18 cellular contexts compared by ENCODE assay signal in the genomic region with DNA sequence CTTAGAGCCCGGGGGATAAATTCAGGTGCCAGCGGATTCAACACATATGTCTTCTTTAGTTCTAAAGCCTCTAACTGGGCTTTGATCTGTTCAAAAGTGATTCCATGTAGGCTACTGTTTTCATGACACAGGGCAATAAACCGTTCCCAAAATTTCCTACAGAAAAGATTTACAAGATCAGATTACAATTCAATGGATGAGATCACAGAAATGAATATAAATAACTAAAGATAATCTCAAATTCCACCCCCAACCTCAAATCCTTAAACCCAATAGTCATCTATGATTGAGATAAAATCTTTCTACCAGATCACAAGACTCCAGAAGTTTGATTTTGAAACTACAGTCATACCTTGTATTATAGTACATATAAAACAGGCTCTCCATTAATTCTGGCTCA.
"Had no signal": no experiment of that assay in that cellular context is flagged by ENCODE, and none has a peak within 500 bp of the region (broad histone marks: within the 10 kb centered on the region; RNA-seq: fewer than 3 reads in every experiment).

No MANE protein-coding gene starts in this region.

- H3K9me3 ChIP-seq: esophagus muscularis mucosa, gastrocnemius medialis, heart right ventricle, left ventricle myocardium inferior, psoas muscle, sigmoid colon had no signal

- H3K4me3 ChIP-seq: esophagus muscularis mucosa, gastrocnemius medialis, heart right ventricle, left ventricle myocardium inferior, lung, psoas muscle, sigmoid colon had no signal

- H3K27ac ChIP-seq: epithelial cell of prostate, esophagus muscularis mucosa, gastrocnemius medialis, heart right ventricle, left ventricle myocardium inferior, psoas muscle, sigmoid colon had no signal

- ATAC-seq: effector memory CD8-positive, alpha-beta T cell; gastrocnemius medialis; heart right ventricle; left cardiac atrium; naive thymus-derived CD4-positive, alpha-beta T cell; psoas muscle had no signal

- H3K4me1 ChIP-seq: esophagus muscularis mucosa, gastrocnemius medialis, psoas muscle, sigmoid colon had no signal

- DNase-seq: effector memory CD8-positive, alpha-beta T cell; gastrocnemius medialis; heart right ventricle; left cardiac atrium; left ventricle myocardium inferior; mesenchymal stem cell; naive thymus-derived CD4-positive, alpha-beta T cell; nephron progenitor cell; psoas muscle; retina; sigmoid colon; small intestine; stimulated activated CD4-positive, alpha-beta T cell treated with anti-CD3 and anti-CD28 coated beads, Interleukin-12 subunit alpha, Interleukin-12 subunit beta, amount 100 ng/mL, for 4 hours; stimulated activated naive CD4-positive, alpha-beta T cell; trophoblast cell had no signal
